ENCODE assay signal across 8 cellular contexts in the genomic region with DNA sequence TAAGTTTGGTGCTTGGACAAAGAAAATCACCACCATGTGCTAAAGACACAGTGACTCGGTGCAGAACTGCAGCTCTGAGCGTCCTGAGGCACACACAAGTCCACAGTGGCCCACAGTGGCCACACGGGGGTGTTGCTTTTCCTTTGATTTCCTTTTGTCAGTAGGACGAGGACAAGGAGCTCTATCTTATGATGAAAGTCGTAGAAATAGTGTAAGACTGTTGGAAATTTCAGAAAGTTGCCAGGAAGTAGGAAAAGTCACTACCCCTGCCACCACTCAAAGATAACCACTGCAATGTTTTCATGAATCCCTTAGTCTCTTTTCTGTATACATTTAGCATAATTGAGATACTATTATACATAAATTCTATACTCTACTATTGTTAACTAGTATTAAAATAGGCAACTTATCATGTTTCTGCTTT.
DNase-seq lines count a peak whose midpoint lies in the region; ATAC-seq and TF ChIP-seq lines count a peak whose summit lies in the region.

No MANE protein-coding gene starts in this region.

- H3K9me2 ChIP-seq in GM23248 (ENCODE audit: insufficient read depth): no peaks in the 10 kb centered on the region

- DNase-seq in AG08396 (ENCODE audit: low spot score) (peak; percentile 69), GM23248 (peak; percentile 86), RPMI7951 (ENCODE audit: low read depth) (peak; percentile 83), fibroblast of lung (ENCODE audit: low read depth in 2 of 2) (peak; percentile 74 to 95), neuronal stem cell (ENCODE audit: low spot score) (peak; percentile 33), NOMO-1 (lab: John Stamatoyannopoulos, UW; ENCODE audit: unreplicated experiment in 2 of 2) (no peak), retina (no peak)

- TF ChIP-seq CTCF in fibroblast of lung (conservative IDR thresholded peaks at IDR 0.05 in 1 of 2, IDR thresholded peaks at IDR 0.05 in 1 of 2; ENCODE audit: low read depth in 1 of 2, low read length in 2 of 2): peak; percentile 76 to 80

- H3K27me3 ChIP-seq in GM23248 (replicated peaks; ENCODE audit: insufficient read depth) (no peaks in the 10 kb centered on the region), fibroblast of lung (ENCODE audit: control insufficient read depth, insufficient read depth, low read length) (no peaks in the 10 kb centered on the region), neuronal stem cell (ENCODE audit: control insufficient read depth in 3 of 3, insufficient read depth in 3 of 3, low read depth in 1 of 3, low read length in 3 of 3) (no peaks in the 10 kb centered on the region)

- H3K27ac ChIP-seq in GM23248 (no peak overlapping the region; the same call in 1 of the 2 replicates), fibroblast of lung (ENCODE audit: insufficient read depth, low read length) (no peak overlapping the region), neuronal stem cell (replicated peaks; ENCODE audit: low read length) (no peak overlapping the region)

- peaks cover 5% of the 10 kb centered on the region for H3K79me1 ChIP-seq in neuronal stem cell (ENCODE audit: low read depth, low read length)

- H2BK5ac ChIP-seq in neuronal stem cell (ENCODE audit: low read length): no peak overlapping the region

- H3K4ac ChIP-seq in neuronal stem cell (ENCODE audit: low read length): no peak overlapping the region

- peak overlapping the region; percentile 2 for H3K4me2 ChIP-seq in GM23248 (ENCODE audit: unreplicated experiment)
- H3K4me2 ChIP-seq in fibroblast of lung (ENCODE audit: extremely low read depth, insufficient read depth, low read length): no peak overlapping the region
- H3K4me2 ChIP-seq in neuronal stem cell (ENCODE audit: insufficient read depth, low read length, poor library complexity, severe bottlenecking): no peak overlapping the region

- no peak overlapping the region for H2BK15ac ChIP-seq in neuronal stem cell (ENCODE audit: low read length)

- in situ Hi-C loops in GM23248 (cut with MboI): loop anchor here (10.0 kb wide), 1 partner anchor 379 kb away; no protein-coding TSS in a partner anchor

- H3K4me3 ChIP-seq in GM23248: no peak overlapping the region
- H3K4me3 ChIP-seq in fibroblast of lung (replicated peaks in 1 of 4; ENCODE audit: control extremely low read depth in 1 of 4, insufficient read depth in 1 of 4, low read depth in 3 of 4, low read length in 4 of 4): no peak overlapping the region
- no peak overlapping the region for H3K4me3 ChIP-seq in neuronal stem cell (ENCODE audit: low read length in 2 of 2)

- H3K23ac ChIP-seq in neuronal stem cell (ENCODE audit: low read depth, low read length, poor library complexity): no peak overlapping the region

- H4K20me1 ChIP-seq in GM23248 (ENCODE audit: insufficient read depth): no peaks in the 10 kb centered on the region
- no peaks in the 10 kb centered on the region for H4K20me1 ChIP-seq in fibroblast of lung (ENCODE audit: control insufficient read depth, extremely low read depth, insufficient read depth, low read length)

- no peak overlapping the region for H3K18ac ChIP-seq in neuronal stem cell (ENCODE audit: low read length)

- H2BK12ac ChIP-seq in neuronal stem cell (ENCODE audit: low read length): no peak overlapping the region

- H3K36me3 ChIP-seq in GM23248 (ENCODE audit: low read depth) (no peaks in the 10 kb centered on the region), fibroblast of lung (ENCODE audit: control insufficient read depth, insufficient read depth, low read length) (peaks cover 6% of the 10 kb centered on the region), neuronal stem cell (replicated peaks in 1 of 2; ENCODE audit: control insufficient read depth in 2 of 2, insufficient read depth in 2 of 2, low read length in 2 of 2) (peaks cover 0 to 21% of the 10 kb centered on the region in 2 donors)

- H3K9me3 ChIP-seq in GM23248 (ENCODE audit: low read depth) (no peaks in the 10 kb centered on the region), fibroblast of lung (ENCODE audit: control insufficient read depth, insufficient read depth, low read depth, low read length) (no peaks in the 10 kb centered on the region), neuronal stem cell (replicated peaks in 1 of 2; ENCODE audit: control insufficient read depth in 2 of 2, insufficient read depth in 1 of 2, low read depth in 1 of 2, low read length in 2 of 2) (no peaks in the 10 kb centered on the region)

- WGBS in GM23248 (ENCODE audit: low coverage in 1 of 2, low lambda C conversion rate in 2 of 2, missing lambda C conversion rate in 2 of 2), 2 experiments: 12 to 20% methylated on average over 5 of the region's 5 CpGs
- no CpG with 5 or more reads among the region's 5 CpGs for WGBS in neuronal stem cell (ENCODE audit: extremely low coverage in 2 of 2, insufficient read length in 2 of 2, insufficient replicate concordance in 1 of 2), 2 donors

- H2AFZ ChIP-seq in GM23248 (no peak overlapping the region), fibroblast of lung (ENCODE audit: low read length) (no peak overlapping the region), neuronal stem cell (ENCODE audit: low read length) (peak overlapping the region; percentile 63)

- peaks cover 4% of the 10 kb centered on the region for H3K4me1 ChIP-seq in GM23248 (ENCODE audit: insufficient read depth)
- no peaks in the 10 kb centered on the region for H3K4me1 ChIP-seq in fibroblast of lung (ENCODE audit: control insufficient read depth, extremely low read depth, insufficient read depth, low read length)
- H3K4me1 ChIP-seq in neuronal stem cell (ENCODE audit: control insufficient read depth in 2 of 2, insufficient read depth in 1 of 2, low read depth in 1 of 2, low read length in 2 of 2): no peaks in the 10 kb centered on the region

- no peaks in the 10 kb centered on the region; the same call in 1 of the 2 replicates for H3K79me2 ChIP-seq in GM23248 (ENCODE audit: insufficient read depth)
- H3K79me2 ChIP-seq in fibroblast of lung (ENCODE audit: control insufficient read depth, insufficient read depth, low read length): no peaks in the 10 kb centered on the region

- no peak for ATAC-seq in HG03097 (IDR thresholded peaks at IDR 0.05; ENCODE audit: low FRiP score, unreplicated experiment)

- no peak overlapping the region for H4K91ac ChIP-seq in neuronal stem cell (ENCODE audit: low read depth, low read length, poor library complexity)

- no peak overlapping the region for H4K8ac ChIP-seq in neuronal stem cell (ENCODE audit: low read depth, low read length)

- no peaks in the 10 kb centered on the region for H3F3A ChIP-seq in GM23248 (ENCODE audit: insufficient read depth)

- H3K14ac ChIP-seq in neuronal stem cell (ENCODE audit: low read length): no peak overlapping the region

- no peak overlapping the region for H2BK120ac ChIP-seq in neuronal stem cell (ENCODE audit: low read depth, low read length)

- H2AK5ac ChIP-seq in neuronal stem cell (ENCODE audit: low read depth, low read length): no peak overlapping the region

- H3K9ac ChIP-seq in GM23248 (peak overlapping the region; percentile 35), fibroblast of lung (ENCODE audit: insufficient read depth, low read length) (no peak overlapping the region), neuronal stem cell (ENCODE audit: low read depth, low read length, poor library complexity) (no peak overlapping the region)

Comparison
In these comparisons a context has a peak if more than half of its experiments do, and no peak if none do; other contexts are left out.
1. DNase-seq: peak in AG08396 (single experiment), GM23248 (single experiment), RPMI7951 (single experiment), fibroblast of lung (2 of 2) and neuronal stem cell (single experiment); none in NOMO-1 (0 of 2) and retina (single experiment).